ENCODE assay signal across 10 cellular contexts in the genomic region with DNA sequence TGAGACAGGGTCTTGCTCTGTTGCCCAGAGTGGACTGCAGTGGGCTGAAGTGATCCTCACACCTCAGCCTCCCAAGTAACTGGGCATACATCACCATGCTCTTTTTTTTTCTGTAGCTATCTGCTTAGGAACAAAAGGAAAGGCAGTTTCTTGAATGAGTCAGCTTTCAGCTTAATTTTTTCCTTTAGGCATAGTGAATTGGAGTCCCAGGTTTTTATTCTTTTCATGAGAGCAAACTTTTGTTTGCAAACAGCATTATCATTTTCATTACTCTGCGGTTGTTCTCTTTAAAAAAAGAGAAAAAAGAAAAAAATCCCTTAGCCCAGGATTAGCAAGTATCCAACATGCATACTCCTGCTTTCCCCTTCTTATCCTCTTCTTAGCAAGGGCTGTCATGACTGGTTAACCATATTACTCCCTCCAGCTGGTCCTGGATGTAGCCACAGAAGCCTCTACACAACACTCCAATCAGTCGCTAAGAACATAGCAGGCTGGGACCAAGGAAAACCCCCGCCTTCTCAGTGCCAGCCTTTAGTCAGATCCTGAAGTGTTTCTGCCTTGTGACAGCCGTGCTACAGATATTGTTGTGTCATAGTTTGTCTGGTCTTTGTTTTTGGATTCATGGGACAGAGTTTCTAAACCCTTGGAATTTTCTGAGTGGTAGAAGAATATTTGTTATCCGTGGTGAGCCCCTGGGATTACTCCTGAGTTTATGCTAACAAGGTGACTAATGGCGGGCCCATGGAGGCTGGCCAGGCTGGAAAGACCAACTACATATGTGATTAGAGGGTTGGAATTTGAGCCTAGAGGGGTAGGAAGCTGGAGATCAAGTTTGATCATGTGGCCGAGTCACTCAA. TPM values are rescaled to one million over a fixed set of nuclear protein-coding genes. Genes with fewer than 3 reads are reported as not detected.
DNase-seq lines count a peak whose midpoint lies in the region; ATAC-seq, FAIRE-seq and TF ChIP-seq lines count a peak whose summit lies in the region.
"Had no signal": no experiment of that assay in that cellular context is flagged by ENCODE, and none has a peak within 500 bp of the region (broad histone marks: within the 10 kb centered on the region; RNA-seq: fewer than 3 reads in every experiment).

No MANE protein-coding gene starts in this region.

- H4K20me1 ChIP-seq in IMR-90 (ENCODE audit: insufficient read depth, low read length): peaks cover 4% of the 10 kb centered on the region; the same call in 1 of the 2 replicates

- no peak overlapping the region for H3K9ac ChIP-seq in IMR-90 (ENCODE audit: low read depth, low read length)
- H3K9ac ChIP-seq: parathyroid adenoma had no signal

- H2BK5ac ChIP-seq in IMR-90 (ENCODE audit: low read depth, low read length, poor library complexity, severe bottlenecking): peak overlapping the region; percentile 65

- H3K9me3 ChIP-seq in A549 (no peaks in the 10 kb centered on the region), IMR-90 (ENCODE audit: control insufficient read depth, insufficient read depth, low read length) (no peaks in the 10 kb centered on the region), mucosa of descending colon (no peaks in the 10 kb centered on the region)

- H3K27me3 ChIP-seq in IMR-90 (ENCODE audit: control insufficient read depth, insufficient read depth, low read length): no peaks in the 10 kb centered on the region

- TF ChIP-seq RAD21 in A549 (conservative IDR thresholded peaks at IDR 0.05 in 1 of 2, IDR thresholded peaks at IDR 0.05 in 1 of 2): no peak
- 0 out of 2 replicates have a peak, but pooled peaks have one; percentile 4 for TF ChIP-seq RAD21 in IMR-90 (IDR thresholded peaks at IDR 0.05; ENCODE audit: low read length)

- H4K8ac ChIP-seq in IMR-90 (ENCODE audit: low read depth in 2 of 2, low read length in 2 of 2): peak overlapping the region in 1 of 2 experiments; percentile 20; a peak in 1 of 4 replicates

- no peak for TF ChIP-seq CTCF in A549 (IDR thresholded peaks at IDR 0.05)
- no peak for TF ChIP-seq CTCF in IMR-90 (conservative IDR thresholded peaks at IDR 0.05; ENCODE audit: low read depth, low read length)
- TF ChIP-seq CTCF in mucosa of descending colon (IDR thresholded peaks at IDR 0.05): no peak

- POLR2A ChIA-PET in A549 (lab: Yijun Ruan, JAX): interaction anchor here (0.6 to 1.5 kb wide), 3 partner anchors 15 to 61 kb away, joined by 3 to 6 read pairs (median 3); no protein-coding TSS in a partner anchor
- POLR2A ChIA-PET in IMR-90 (lab: Charles Lee; ENCODE audit: unreplicated experiment): no interaction called here

- no peak overlapping the region for H3K4me3 ChIP-seq in A549
- no peak overlapping the region for H3K4me3 ChIP-seq in IMR-90 (ENCODE audit: insufficient read depth, low read depth, low read length)
- H3K4me3 ChIP-seq in mucosa of descending colon: no peak overlapping the region

- in situ Hi-C loops in IMR-90 (cut with MboI; ENCODE audit: low sequenced_read_pairs): no loop called here

- FAIRE-seq in A549 (lab: Jason Lieb, UNC) (no peak), frontal cortex (lab: Jason Lieb, UNC) (no peak)

- dilution Hi-C loops in IMR-90 (cut with HindIII; ENCODE audit: low sequenced_read_pairs, unreplicated experiment): no loop called here

- no peak for TF ChIP-seq POLR2A in A549 (IDR thresholded peaks at IDR 0.05; ENCODE audit: low read length)
- TF ChIP-seq POLR2A in IMR-90 (IDR thresholded peaks at IDR 0.05; ENCODE audit: low read depth, low read length): no peak

- H3K4me1 ChIP-seq in A549: peaks cover 51% of the 10 kb centered on the region
- peaks cover 9% of the 10 kb centered on the region for H3K4me1 ChIP-seq in IMR-90 (ENCODE audit: control insufficient read depth, insufficient read depth, low read length)
- H3K4me1 ChIP-seq in mucosa of descending colon (ENCODE audit: low read depth): no peaks in the 10 kb centered on the region
- H3K4me1 ChIP-seq: parathyroid adenoma had no signal

- peak overlapping the region; percentile 36 for H2BK120ac ChIP-seq in IMR-90 (ENCODE audit: low read depth, low read length)

- peaks cover 3% of the 10 kb centered on the region; the same call in 1 of the 2 replicates for H3K9me1 ChIP-seq in IMR-90 (ENCODE audit: insufficient read depth, low read length)

- peak overlapping the region; percentile 31 for H3K18ac ChIP-seq in IMR-90 (ENCODE audit: low read depth, low read length)

- peak overlapping the region; percentile 79 for H2AK5ac ChIP-seq in IMR-90 (ENCODE audit: low read depth, low read length)

- no peaks in the 10 kb centered on the region for H3K36me3 ChIP-seq in IMR-90 (ENCODE audit: control insufficient read depth, insufficient read depth, low read length)
- no peaks in the 10 kb centered on the region for H3K36me3 ChIP-seq in mucosa of descending colon (ENCODE audit: low read depth)

- 0 out of 2 replicates have a peak overlapping the region, but pooled peaks have one; percentile 27 for H2BK20ac ChIP-seq in IMR-90 (ENCODE audit: low read depth, low read length)

- peak overlapping the region; percentile 51 to 78 for H3K27ac ChIP-seq in A549
- peak overlapping the region; percentile 70 for H3K27ac ChIP-seq in IMR-90 (ENCODE audit: insufficient read depth, low read length)
- peak overlapping the region; percentile 30 for H3K27ac ChIP-seq in cingulate gyrus (ENCODE audit: low read depth, low read length)
- H3K27ac ChIP-seq: parathyroid adenoma had no signal

- 53% methylated on average over 7 of the region's 7 CpGs for WGBS in A549 (ENCODE audit: missing lambda C conversion rate)
- WGBS in IMR-90 (ENCODE audit: extremely low coverage in 2 of 2, insufficient read length in 1 of 2), 2 experiments: no CpG with 5 or more reads among the region's 7 CpGs

- peak overlapping the region; percentile 66 for H2AFZ ChIP-seq in IMR-90 (replicated peaks; ENCODE audit: low read length, poor library complexity)
- H2AFZ ChIP-seq: parathyroid adenoma had no signal

- CTCF ChIA-PET in A549 (lab: Yijun Ruan, JAX) (interaction anchor here (0.7 to 1.7 kb wide), 6 partner anchors 8 to 48 kb away, joined by 3 to 5 read pairs (median 4); no protein-coding TSS in a partner anchor), IMR-90 (lab: Yijun Ruan, JAX) (interaction anchor here (0.9 to 1.1 kb wide), 2 partner anchors 9 to 22 kb away, joined by 4 read pairs; no protein-coding TSS in a partner anchor)

- H3K79me1 ChIP-seq in IMR-90 (ENCODE audit: low read depth in 1 of 2, low read length in 2 of 2): no peaks in the 10 kb centered on the region

- H3K4me2 ChIP-seq in A549: peak overlapping the region; percentile 6
- peak overlapping the region; percentile 43; the same call in 1 of the 2 replicates for H3K4me2 ChIP-seq in IMR-90 (ENCODE audit: low read depth, low read length)

- BruUV-seq in IMR-90 (replicated peaks; lab: Mats Ljungman, UMichigan): no TSS peak

- peak overlapping the region; percentile 2; the same call in 1 of the 3 replicates for H2BK15ac ChIP-seq in IMR-90 (ENCODE audit: low read depth, low read length)

- DNase-seq in A549 (ENCODE audit: low read depth in 1 of 2, low spot score in 1 of 2) (peak in 1 of 2 experiments; percentile 62), IMR-90 (peak; percentile 85), mucosa of descending colon (no peak), NCI-H526 (lab: John Stamatoyannopoulos, UW) (no peak), NCI-H2196 (lab: John Stamatoyannopoulos, UW; ENCODE audit: unreplicated experiment) (no peak), NAMALWA (ENCODE audit: low spot score) (no peak), frontal cortex (ENCODE audit: low spot score in 2 of 2) (no peak)
- DNase-seq: CD8-positive, alpha-beta memory T cell had no signal

- H3K14ac ChIP-seq in IMR-90 (replicated peaks; ENCODE audit: low read depth, low read length): no peak overlapping the region

- H3K4ac ChIP-seq in IMR-90 (ENCODE audit: low read depth, low read length): peak overlapping the region; percentile 8

- H3K23ac ChIP-seq in IMR-90 (ENCODE audit: low read depth, low read length): no peak overlapping the region

- intact Hi-C loops in IMR-90 (cut with micrococcal nuclease): loop anchor here (10.0 kb wide), 1 partner anchor 917 kb away; no protein-coding TSS in a partner anchor
- intact Hi-C loops in mucosa of descending colon (cut with DNase I, micrococcal nuclease): no loop called here

- TF ChIP-seq EP300 in A549 (IDR thresholded peaks at IDR 0.05): no peak

- peak overlapping the region; percentile 41; the same call in 1 of the 2 replicates for H4K5ac ChIP-seq in IMR-90 (ENCODE audit: low read depth, low read length)

- H4K91ac ChIP-seq in IMR-90 (ENCODE audit: insufficient read depth, low read depth, low read length): peak overlapping the region; percentile 16; the same call in 1 of the 2 replicates

- no peak overlapping the region for H3K56ac ChIP-seq in IMR-90 (ENCODE audit: extremely low read depth, insufficient read depth, low read length)

- H2AK9ac ChIP-seq in IMR-90 (replicated peaks; ENCODE audit: low read depth, low read length, poor library complexity): no peak overlapping the region

- ATAC-seq in A549 (peak; percentile 69 to 72), IMR-90 (ENCODE audit: low read depth) (peak; percentile 82), mucosa of descending colon (peak; percentile 47)

TF ChIP-seq in A549, 52 proteins besides CTCF, POLR2A, EP300 and RAD21 (continues in another document):
- TF ChIP-seq ESRRA (IDR thresholded peaks at IDR 0.05; ENCODE audit: borderline replicate concordance, low read length) (no peak), FOSL2 (IDR thresholded peaks at IDR 0.05) (no peak), FOSL2 (CRISPR knock-in tag; IDR thresholded peaks at IDR 0.05) (peak; percentile 12; the same call in 1 of the 2 replicates), PHF8 (IDR thresholded peaks at IDR 0.05; ENCODE audit: borderline replicate concordance, low read depth) (no peak), HOXB13 (CRISPR knock-in tag; IDR thresholded peaks at IDR 0.05; ENCODE audit: low read depth) (no peak)

TF ChIP-seq in IMR-90, 13 proteins besides CTCF, POLR2A, EP300 and RAD21 (continues in another document):
- TF ChIP-seq RFX5 (IDR thresholded peaks at IDR 0.05; ENCODE audit: low read depth, low read length): no peak
- TF ChIP-seq MAZ (IDR thresholded peaks at IDR 0.05; ENCODE audit: borderline replicate concordance, low read depth, low read length): 0 out of 2 replicates have a peak, but pooled peaks have one; percentile 13
- no peak for TF ChIP-seq RCOR1 (IDR thresholded peaks at IDR 0.05; ENCODE audit: insufficient replicate concordance, low read length)
- peak; percentile 24; the same call in 1 of the 2 replicates for TF ChIP-seq FOS (IDR thresholded peaks at IDR 0.05; ENCODE audit: low read depth, low read length)

RNA-seq across cellular contexts. Expression of a gene that starts 23.3 kb away (rescaled TPM):
- polyA plus RNA-seq in A549 (2011; rRNA removed) (115 and 119 TPM in 2 replicates), A549 (2017; fragmentation: RNase III; extraction: RNeasy Plus Mini Kit Qiagen cat#74134 plus additional on column Dnase treatment) (34.1 to 36.9 TPM (median 35.9 TPM) in 3 replicates), IMR-90 (2012; rRNA removed) (19.2 and 21.0 TPM in 2 replicates)
- polyA plus RNA-seq in A549 (2012; cell fraction: cytosol; rRNA removed): 48.7 and 50.3 TPM in 2 replicates
- 37.9 and 52.9 TPM in 2 replicates for polyA plus RNA-seq in A549 (2012; cell fraction: nucleus; rRNA removed)
- 59.3 and 67.7 TPM in 2 replicates for polyA minus RNA-seq in A549 (2011; rRNA and poly(A)+ RNA removed)
- total RNA-seq in IMR-90 (2012; rRNA removed) (16.8 and 18.6 TPM in 2 replicates), mucosa of descending colon (10 to 100 TPM in 1 of 3 donors, 1 to 10 TPM in 2; 5.0 to 19.0 (median 5.4) TPM), frontal cortex (44.4 TPM)
- polyA plus RNA-seq in IMR-90 (2012; cell fraction: cytosol; rRNA removed): 7.8 and 18.4 TPM in 2 replicates
- polyA plus RNA-seq in IMR-90 (2012; cell fraction: nucleus; rRNA removed; ENCODE audit: low replicate concordance): 8.6 and 21.3 TPM in 2 replicates
